In the genomic region with DNA sequence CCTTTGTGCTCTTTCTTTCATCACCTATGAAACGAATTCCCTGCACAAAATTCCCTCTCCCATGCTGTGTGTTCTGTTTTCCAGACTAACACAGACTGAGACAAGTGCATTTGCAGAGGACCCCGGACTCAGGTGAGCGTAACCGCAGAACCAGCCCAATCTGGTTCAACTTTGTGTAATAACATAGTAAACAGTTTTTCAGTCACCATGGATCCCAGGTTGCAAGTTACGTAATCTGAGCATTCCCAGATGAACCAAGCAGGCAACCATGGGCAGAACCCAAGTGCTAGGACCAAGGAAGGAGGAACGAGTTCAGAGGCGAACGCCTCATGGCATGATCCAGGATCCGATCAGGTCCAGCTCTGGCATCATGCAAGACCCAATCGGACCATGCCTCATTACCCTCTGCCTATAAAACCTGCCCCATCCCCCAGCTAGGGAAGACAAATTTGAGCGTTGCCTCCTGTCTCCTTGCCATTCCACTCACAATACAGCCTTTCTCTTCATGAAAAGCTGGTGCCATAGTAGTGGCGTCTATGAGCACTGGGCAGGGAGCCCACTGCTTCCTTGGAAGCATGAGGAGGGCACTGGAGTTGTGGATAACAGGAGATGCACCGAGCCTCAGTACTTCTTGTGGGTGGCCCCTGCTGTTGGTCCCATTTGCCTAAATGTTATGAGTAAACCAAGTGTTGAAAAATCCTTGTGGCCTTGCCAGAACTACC, we compare ENCODE assay signal across 25 cellular contexts.
DNase-seq lines count a peak whose midpoint lies in the region; FAIRE-seq and TF ChIP-seq lines count a peak whose summit lies in the region.
"Had no signal": no experiment of that assay in that cellular context is flagged by ENCODE, and none has a peak within 500 bp of the region (broad histone marks: within the 10 kb centered on the region; RNA-seq: fewer than 3 reads in every experiment).

No MANE protein-coding gene starts in this region.

- H3K4me3 ChIP-seq in A673 (ENCODE audit: low read depth, low read length, poor library complexity, severe bottlenecking) (no peak overlapping the region), HEK293 (ENCODE audit: low read depth, low read length) (no peak overlapping the region)
- H3K4me3 ChIP-seq: ascending aorta, BLaER1 had no signal

- POLR2A ChIA-PET in A673 (lab: Charles Lee; ENCODE audit: low non-redundant PET) (no interaction called here), HEK293 (lab: Yijun Ruan, JAX) (no interaction called here)

- peak overlapping the region; percentile 10 for H3K27ac ChIP-seq in A673 (ENCODE audit: low read depth, low read length, poor library complexity, severe bottlenecking)
- H3K27ac ChIP-seq in HEK293 (ENCODE audit: extremely low read depth, low read depth, low read length), result no peak overlapping the region
- peak overlapping the region; percentile 25 for H3K27ac ChIP-seq in layer of hippocampus (ENCODE audit: low read depth, low read length)
- H3K27ac ChIP-seq: ascending aorta, BLaER1, WERI-Rb-1 had no signal

- H3K4me1 ChIP-seq in A673 (ENCODE audit: insufficient read depth, low read length, poor library complexity, severe bottlenecking) (peaks cover 29% of the 10 kb centered on the region), HEK293 (ENCODE audit: control insufficient read depth, insufficient read depth, low read length) (no peaks in the 10 kb centered on the region; the same call in 1 of the 2 replicates)
- H3K4me1 ChIP-seq: ascending aorta had no signal

- H3K27me3 ChIP-seq in A673 (replicated peaks; ENCODE audit: insufficient read depth, low read depth, low read length, poor library complexity) (no peaks in the 10 kb centered on the region), layer of hippocampus (ENCODE audit: control insufficient read depth, insufficient read depth, low read length) (no peaks in the 10 kb centered on the region)
- H3K27me3 ChIP-seq: ascending aorta, BLaER1 had no signal

- H3K9me3 ChIP-seq in A673 (ENCODE audit: low read depth, low read length, poor library complexity, severe bottlenecking) (no peaks in the 10 kb centered on the region), HEK293 (ENCODE audit: control insufficient read depth, insufficient read depth, low read depth, low read length) (no peaks in the 10 kb centered on the region)
- H3K9me3 ChIP-seq: ascending aorta had no signal

- CTCF ChIA-PET in A673 (lab: Charles Lee), result interaction anchor here (2.4 kb wide), 1 partner anchor 187 kb away, joined by 27 read pairs; no protein-coding TSS in a partner anchor
- CTCF ChIA-PET in HEK293 (lab: Yijun Ruan, JAX), result interaction anchor here (0.6 to 8.5 kb wide), 4 partner anchors 187 to 639 kb away, joined by 4 to 250 read pairs (median 52); no protein-coding TSS in a partner anchor

- no peaks in the 10 kb centered on the region for H3K27me3 Mint-ChIP-seq in activated T-cell treated with anti-CD3 and anti-CD28 coated beads, Interleukin-2, amount 50 U/mL, for 24 hours
- H3K27me3 Mint-ChIP-seq: naive thymus-derived CD8-positive, alpha-beta T cell; stimulated activated naive B cell treated with anti-CD40 and anti-IgM and Interleukin-4, amounts not matched to agents 10 μg/mL and 1 μg/mL and 100 μg/mL, for 72 hours had no signal

- no peak for FAIRE-seq in urothelium cell line (lab: Jason Lieb, UNC)
- FAIRE-seq: colon, GM12891 had no signal

- no peak overlapping the region for H3K27ac Mint-ChIP-seq in activated T-cell treated with anti-CD3 and anti-CD28 coated beads, Interleukin-2, amount 50 U/mL, for 24 hours
- H3K27ac Mint-ChIP-seq: stimulated activated naive B cell treated with anti-CD40 and anti-IgM and Interleukin-4, amounts not matched to agents 10 μg/mL and 1 μg/mL and 100 μg/mL, for 72 hours had no signal

- BruUV-seq in A673 (replicated peaks; lab: Mats Ljungman, UMichigan), result no TSS peak

- H3K36me3 ChIP-seq in A673 (ENCODE audit: insufficient read depth, low read length, poor library complexity, severe bottlenecking) (peaks cover 2% of the 10 kb centered on the region), HEK293 (ENCODE audit: control insufficient read depth in 2 of 2, insufficient read depth in 1 of 2, low read length in 2 of 2) (no peaks in the 10 kb centered on the region)
- H3K36me3 ChIP-seq: ascending aorta had no signal

- intact Hi-C loops in A673 (cut with micrococcal nuclease; ENCODE audit: unreplicated experiment), result loop anchor here (5.0 kb wide), 1 partner anchor 639 kb away; no protein-coding TSS in a partner anchor

- H3K9me3 Mint-ChIP-seq in activated T-cell treated with anti-CD3 and anti-CD28 coated beads, Interleukin-2, amount 50 U/mL, for 24 hours, result no peaks in the 10 kb centered on the region

- H3K4me3 Mint-ChIP-seq in activated T-cell treated with anti-CD3 and anti-CD28 coated beads, Interleukin-2, amount 50 U/mL, for 24 hours, result no peak overlapping the region
- H3K4me3 Mint-ChIP-seq: naive thymus-derived CD8-positive, alpha-beta T cell; stimulated activated naive B cell treated with anti-CD40 and anti-IgM and Interleukin-4, amounts not matched to agents 10 μg/mL and 1 μg/mL and 100 μg/mL, for 72 hours had no signal

- peaks cover 10% of the 10 kb centered on the region for H3K4me1 Mint-ChIP-seq in activated T-cell treated with anti-CD3 and anti-CD28 coated beads, Interleukin-2, amount 50 U/mL, for 24 hours (ENCODE audit: low read depth)

- peaks cover 40% of the 10 kb centered on the region for H3K36me3 Mint-ChIP-seq in activated T-cell treated with anti-CD3 and anti-CD28 coated beads, Interleukin-2, amount 50 U/mL, for 24 hours (ENCODE audit: low read depth)

- TF ChIP-seq CTCF in A673 (conservative IDR thresholded peaks at IDR 0.05; ENCODE audit: low read depth, low read length) (no peak), HEK293 (tag by site-specific recombination; IDR thresholded peaks at IDR 0.05) (no peak)

- DNase-seq in A673 (ENCODE audit: low spot score), result no peak
- peak; percentile 37 for DNase-seq in pons (ENCODE audit: low spot score)
- no peak for DNase-seq in activated T-cell treated with anti-CD3 and anti-CD28 coated beads, Interleukin-2, amount 50 U/mL, for 24 hours
- DNase-seq in NCI-H1105 (lab: John Stamatoyannopoulos, UW), result no peak
- DNase-seq in ureter (ENCODE audit: low spot score), result no peak
- no peak for DNase-seq in urothelium cell line (ENCODE audit: low spot score)
- DNase-seq: activated CD4-positive, alpha-beta T cell treated with anti-CD3 and anti-CD28 coated beads for 48 hours; activated gamma-delta T cell treated with Interleukin-2 at 50 U/mL for 16 hours; activated T-cell treated with anti-CD3 and anti-CD28 coated beads, Interleukin-2, amount 50 U/mL, for 1 hour; effector CD4-positive, alpha-beta T cell; H7; left ventricle myocardium superior; MV-4-11; naive thymus-derived CD8-positive, alpha-beta T cell; NCI-H146; NCI-H524 treated with DMSO at 0.1 percent for 48 hours; OCI-M1; stimulated activated naive B cell treated with anti-CD40 and anti-IgM and Interleukin-4, amounts not matched to agents 10 μg/mL and 1 μg/mL and 100 μg/mL, for 72 hours; WERI-Rb-1 had no signal

TF ChIP-seq in HEK293, 187 proteins besides CTCF, POLR2A, EP300 and RAD21:
- TF ChIP-seq ZIC2 (tag by site-specific recombination; IDR thresholded peaks at IDR 0.05), result peak; percentile 32; the same call in 1 of the 2 replicates
- no peak for TF ChIP-seq ZNF350 (tag by site-specific recombination; IDR thresholded peaks at IDR 0.05)
TF ChIP-seq in HEK293: peak in this region for 1.
